Comparison of ENCODE assay signal across 10 cellular contexts in genomic region chr1:184242507-184242943, GRCh38.
DNase-seq lines count a peak whose midpoint lies in the region; ATAC-seq and TF ChIP-seq lines count a peak whose summit lies in the region.
"Had no signal": no experiment of that assay in that cellular context is flagged by ENCODE, and none has a peak within 500 bp of the region (broad histone marks: within the 10 kb centered on the region; RNA-seq: fewer than 3 reads in every experiment).

No MANE protein-coding gene starts in this region.

- H3K27me3 Mint-ChIP-seq in activated naive CD8-positive, alpha-beta T cell treated with anti-CD3 and anti-CD28 coated beads, Interleukin-2, amount 50 U/mL, for 24 hours = peaks cover 14% of the 10 kb centered on the region
- peaks cover 12% of the 10 kb centered on the region for H3K27me3 Mint-ChIP-seq in activated T-cell treated with anti-CD3 and anti-CD28 coated beads, Interleukin-2, amount 50 U/mL, for 4 hours (ENCODE audit: low read depth)

- H3K9me3 Mint-ChIP-seq in activated naive CD8-positive, alpha-beta T cell treated with anti-CD3 and anti-CD28 coated beads, Interleukin-2, amount 50 U/mL, for 24 hours = peaks cover 4% of the 10 kb centered on the region
- H3K9me3 Mint-ChIP-seq in activated T-cell treated with anti-CD3 and anti-CD28 coated beads, Interleukin-2, amount 50 U/mL, for 4 hours = no peaks in the 10 kb centered on the region

- peak; percentile 45 for DNase-seq in AG08396 (ENCODE audit: low spot score)
- DNase-seq in HT-29 (ENCODE audit: low spot score) = peak; percentile 26
- DNase-seq in astrocyte of the spinal cord (ENCODE audit: low read depth, low spot score) = peak; percentile 61
- peak; percentile 17 for DNase-seq in left kidney (ENCODE audit: low read depth, low spot score)
- no peak for DNase-seq in COR-L47 (lab: John Stamatoyannopoulos, UW)
- DNase-seq in NCI-H2196 (lab: John Stamatoyannopoulos, UW; ENCODE audit: unreplicated experiment) = no peak
- DNase-seq in activated naive CD8-positive, alpha-beta T cell treated with anti-CD3 and anti-CD28 coated beads, Interleukin-2, amount 50 U/mL, for 24 hours = no peak
- DNase-seq in activated T-cell treated with anti-CD3 and anti-CD28 coated beads, Interleukin-2, amount 50 U/mL, for 4 hours = no peak

- no peak overlapping the region for H3K4me3 Mint-ChIP-seq in activated naive CD8-positive, alpha-beta T cell treated with anti-CD3 and anti-CD28 coated beads, Interleukin-2, amount 50 U/mL, for 24 hours
- no peak overlapping the region for H3K4me3 Mint-ChIP-seq in activated T-cell treated with anti-CD3 and anti-CD28 coated beads, Interleukin-2, amount 50 U/mL, for 4 hours
- H3K4me3 Mint-ChIP-seq: activated naive CD8-positive, alpha-beta T cell had no signal

- no peak overlapping the region for H3K27ac Mint-ChIP-seq in activated naive CD8-positive, alpha-beta T cell treated with anti-CD3 and anti-CD28 coated beads, Interleukin-2, amount 50 U/mL, for 24 hours
- H3K27ac Mint-ChIP-seq: activated naive CD8-positive, alpha-beta T cell had no signal

- no peak overlapping the region for H3K4me3 ChIP-seq in astrocyte of the spinal cord (ENCODE audit: low read depth, low read length)
- H3K4me3 ChIP-seq: SK-N-MC had no signal

- ATAC-seq in activated naive CD8-positive, alpha-beta T cell treated with anti-CD3 and anti-CD28 coated beads, Interleukin-2, amount 50 U/mL, for 24 hours = no peak
- ATAC-seq in activated T-cell treated with anti-CD3 and anti-CD28 coated beads, Interleukin-2, amount 50 U/mL, for 4 hours = no peak

- H3K36me3 Mint-ChIP-seq in activated naive CD8-positive, alpha-beta T cell treated with anti-CD3 and anti-CD28 coated beads, Interleukin-2, amount 50 U/mL, for 24 hours (ENCODE audit: low read depth) = no peaks in the 10 kb centered on the region
- H3K36me3 Mint-ChIP-seq in activated T-cell treated with anti-CD3 and anti-CD28 coated beads, Interleukin-2, amount 50 U/mL, for 4 hours (ENCODE audit: insufficient read depth) = no peaks in the 10 kb centered on the region
- H3K36me3 Mint-ChIP-seq: activated naive CD8-positive, alpha-beta T cell had no signal

- in situ Hi-C loops in astrocyte of the spinal cord (cut with HindIII; ENCODE audit: low sequenced_read_pairs) = no loop called here

- no peaks in the 10 kb centered on the region for H3K4me1 Mint-ChIP-seq in activated naive CD8-positive, alpha-beta T cell treated with anti-CD3 and anti-CD28 coated beads, Interleukin-2, amount 50 U/mL, for 24 hours
- no peaks in the 10 kb centered on the region for H3K4me1 Mint-ChIP-seq in activated T-cell treated with anti-CD3 and anti-CD28 coated beads, Interleukin-2, amount 50 U/mL, for 4 hours (ENCODE audit: low read depth)

- no peak for TF ChIP-seq CTCF in astrocyte of the spinal cord (IDR thresholded peaks at IDR 0.05; ENCODE audit: low read depth, low read length)

Comparison
In these comparisons a context has a peak if more than half of its experiments do, and no peak if none do; other contexts are left out.
1. DNase-seq: peak in AG08396 (single experiment), HT-29 (single experiment), astrocyte of the spinal cord (single experiment) and left kidney (single experiment); none in COR-L47 (single experiment), NCI-H2196 (single experiment), activated naive CD8-positive, alpha-beta T cell treated with anti-CD3 and anti-CD28 coated beads, Interleukin-2, amount 50 U/mL, for 24 hours (single experiment) and activated T-cell treated with anti-CD3 and anti-CD28 coated beads, Interleukin-2, amount 50 U/mL, for 4 hours (single experiment).